30 cellular contexts compared by ENCODE assay signal in genomic region chr9:125983681-125984080, GRCh38.
"Had no signal": no experiment of that assay in that cellular context is flagged by ENCODE, and none has a peak within 500 bp of the region (broad histone marks: within the 10 kb centered on the region; RNA-seq: fewer than 3 reads in every experiment).

No MANE protein-coding gene starts in this region.

- H3K27ac Mint-ChIP-seq: activated CD4-positive, alpha-beta memory T cell treated with anti-CD3 and anti-CD28 coated beads, Interleukin-2, amount 10 ng/mL, durations not matched to agents 7 days and 5 days; activated CD8-positive, alpha-beta memory T cell treated with anti-CD3 and anti-CD28 coated beads, Interleukin-2, amount 10 ng/mL, durations not matched to agents 7 days and 5 days; activated naive CD4-positive, alpha-beta T cell treated with anti-CD3 and anti-CD28 coated beads, Interleukin-2, amount 10 ng/mL, durations not matched to agents 7 days and 5 days; activated naive CD8-positive, alpha-beta T cell treated with anti-CD3 and anti-CD28 coated beads for 36 hours; activated T-cell treated with anti-CD3 and anti-CD28 coated beads, Interleukin-2, amount 50 U/mL, for 72 hours; activated T-helper 2 cell treated with anti-CD3 and anti-CD28 coated beads, Interferon-gamma antibody, Interleukin-2, Interleukin-4, amounts not matched to agents 10 μg/mL and 5 μg/mL and 100 μg/mL, durations not matched to agents 14 hours and 24 hours and 36 hours had no signal

- H3K36me3 ChIP-seq: ascending aorta, cardiac muscle cell, MG63, WERI-Rb-1 had no signal

- H3K4me1 Mint-ChIP-seq: activated CD4-positive, alpha-beta memory T cell treated with anti-CD3 and anti-CD28 coated beads, Interleukin-2, amount 10 ng/mL, durations not matched to agents 7 days and 5 days; activated CD8-positive, alpha-beta memory T cell treated with anti-CD3 and anti-CD28 coated beads, Interleukin-2, amount 10 ng/mL, durations not matched to agents 7 days and 5 days; activated naive CD4-positive, alpha-beta T cell treated with anti-CD3 and anti-CD28 coated beads, Interleukin-2, amount 10 ng/mL, durations not matched to agents 7 days and 5 days; activated naive CD8-positive, alpha-beta T cell treated with anti-CD3 and anti-CD28 coated beads for 36 hours had no signal

- ATAC-seq: activated CD8-positive, alpha-beta memory T cell treated with anti-CD3 and anti-CD28 coated beads, Interleukin-2, amount 10 ng/mL, durations not matched to agents 7 days and 5 days; activated T-cell treated with anti-CD3 and anti-CD28 coated beads, Interleukin-2, amount 50 U/mL, for 72 hours; Panc1 had no signal

- H3K27me3 ChIP-seq: ascending aorta, cardiac muscle cell, MG63 had no signal

- H3K4me3 Mint-ChIP-seq: activated CD4-positive, alpha-beta memory T cell treated with anti-CD3 and anti-CD28 coated beads, Interleukin-2, amount 10 ng/mL, durations not matched to agents 7 days and 5 days; activated CD8-positive, alpha-beta memory T cell treated with anti-CD3 and anti-CD28 coated beads, Interleukin-2, amount 10 ng/mL, durations not matched to agents 7 days and 5 days; activated naive CD4-positive, alpha-beta T cell treated with anti-CD3 and anti-CD28 coated beads, Interleukin-2, amount 10 ng/mL, durations not matched to agents 7 days and 5 days; activated naive CD8-positive, alpha-beta T cell treated with anti-CD3 and anti-CD28 coated beads for 36 hours; activated T-cell treated with anti-CD3 and anti-CD28 coated beads, Interleukin-2, amount 50 U/mL, for 72 hours had no signal

- H3K36me3 Mint-ChIP-seq: activated naive CD4-positive, alpha-beta T cell treated with anti-CD3 and anti-CD28 coated beads, Interleukin-2, amount 10 ng/mL, durations not matched to agents 7 days and 5 days; activated naive CD8-positive, alpha-beta T cell treated with anti-CD3 and anti-CD28 coated beads for 36 hours had no signal

- H3K4me3 ChIP-seq: ascending aorta, cardiac muscle cell, MG63 had no signal

- DNase-seq: activated CD4-positive, alpha-beta memory T cell treated with anti-CD3 and anti-CD28 coated beads, Interleukin-2, amount 10 ng/mL, durations not matched to agents 7 days and 5 days; activated CD4-positive, alpha-beta T cell treated with anti-CD3 and anti-CD28 coated beads for 1 hour; activated CD4-positive, alpha-beta T cell treated with anti-CD3 and anti-CD28 coated beads for 48 hours; activated CD4-positive, CD25-positive, alpha-beta regulatory T cell; activated CD8-positive, alpha-beta memory T cell treated with anti-CD3 and anti-CD28 coated beads for 24 hours; activated CD8-positive, alpha-beta memory T cell treated with anti-CD3 and anti-CD28 coated beads, Interleukin-2, amount 10 ng/mL, durations not matched to agents 7 days and 5 days; activated naive CD4-positive, alpha-beta T cell treated with anti-CD3 and anti-CD28 coated beads, Interleukin-2, amount 10 ng/mL, durations not matched to agents 7 days and 5 days; activated naive CD8-positive, alpha-beta T cell treated with anti-CD3 and anti-CD28 coated beads for 36 hours; activated T-cell treated with anti-CD3 and anti-CD28 coated beads, Interleukin-2, amount 50 U/mL, for 1 hour; activated T-cell treated with anti-CD3 and anti-CD28 coated beads, Interleukin-2, amount 50 U/mL, for 72 hours; amniotic stem cell; Kasumi-1; KG1; MG63; NCI-H1048; NCI-H1105 treated with DMSO at 0.1 percent for 48 hours; NCI-H1436; NCI-H1694; NCI-H1930; NCI-H2081 treated with DMSO at 0.1 percent for 48 hours; NCI-H345; NCI-H524 treated with DMSO at 0.1 percent for 48 hours; SW 1271; T-helper 2 cell; T-helper 9 cell had no signal

- H3K4me1 ChIP-seq: ascending aorta had no signal

- H3K27ac ChIP-seq: ascending aorta, cardiac muscle cell, WERI-Rb-1 had no signal

- H3K27me3 Mint-ChIP-seq: activated naive CD4-positive, alpha-beta T cell treated with anti-CD3 and anti-CD28 coated beads, Interleukin-2, amount 10 ng/mL, durations not matched to agents 7 days and 5 days had no signal
